Comparison of ENCODE assay signal across 15 cellular contexts in the genomic region with DNA sequence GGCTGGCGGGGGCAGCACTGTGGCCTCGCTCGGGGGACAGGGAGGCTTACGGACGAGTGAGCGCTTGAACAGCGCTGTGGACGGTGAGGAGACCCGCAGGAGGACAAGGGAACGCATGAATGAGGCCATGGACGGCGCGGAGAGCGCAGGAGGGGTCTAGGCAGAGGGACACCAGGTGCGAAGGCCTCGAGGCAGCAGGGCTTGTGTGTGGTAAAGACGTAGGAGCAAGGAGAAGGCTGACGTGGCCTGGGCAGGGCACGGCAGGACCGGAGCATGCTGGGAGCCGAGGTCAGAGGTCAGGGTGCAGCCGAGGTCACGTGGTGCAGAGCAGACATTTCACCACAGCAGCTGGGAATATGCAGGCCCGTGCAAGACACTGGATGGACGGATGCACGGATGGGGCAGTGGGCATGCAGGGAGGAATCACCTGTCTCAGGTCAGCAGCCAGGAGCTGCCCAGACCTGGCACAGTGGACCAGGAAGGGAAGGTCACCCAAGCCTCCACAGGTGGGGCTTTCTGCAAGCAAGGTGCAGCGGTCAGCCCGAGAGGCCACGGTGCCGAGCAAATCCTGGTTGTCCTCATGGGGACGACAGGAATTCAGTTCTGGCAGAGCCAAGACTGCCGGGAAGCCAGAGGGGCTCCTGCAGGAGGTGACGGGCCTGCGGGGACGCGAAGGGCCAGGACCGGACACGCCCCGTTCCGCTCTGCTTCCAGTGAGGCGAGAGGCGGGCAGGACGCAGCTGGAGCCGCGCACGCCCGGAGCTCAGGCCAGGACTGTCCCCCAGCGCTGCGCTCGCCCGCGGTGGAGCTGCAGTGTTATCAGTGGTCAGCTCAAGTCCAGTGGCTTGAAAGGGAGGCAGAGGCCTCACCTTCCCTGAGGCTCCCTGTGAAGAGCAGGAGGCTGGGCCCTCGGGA.
DNase-seq lines count a peak whose midpoint lies in the region; ATAC-seq and TF ChIP-seq lines count a peak whose summit lies in the region.
"Had no signal": no experiment of that assay in that cellular context is flagged by ENCODE, and none has a peak within 500 bp of the region (broad histone marks: within the 10 kb centered on the region; RNA-seq: fewer than 3 reads in every experiment).

No MANE protein-coding gene starts in this region.

- no peak for TF ChIP-seq POLR2A in uterus (IDR thresholded peaks at IDR 0.05)

- H3K9me3 ChIP-seq in right atrium auricular region = no peaks in the 10 kb centered on the region
- H3K9me3 ChIP-seq in uterus = no peaks in the 10 kb centered on the region
- H3K9me3 ChIP-seq: colonic mucosa had no signal

- peaks cover 57% of the 10 kb centered on the region for H3K4me1 Mint-ChIP-seq in central memory CD8-positive, alpha-beta T cell
- H3K4me1 Mint-ChIP-seq in neural crest cell = peaks cover 69% of the 10 kb centered on the region

- H3K27ac ChIP-seq in right atrium auricular region = no peak overlapping the region
- peak overlapping the region; percentile 5 to 37 for H3K27ac ChIP-seq in uterus
- H3K27ac ChIP-seq: colonic mucosa had no signal

- peaks cover 0 to 50% of the 10 kb centered on the region in 2 donors for H3K4me1 ChIP-seq in right atrium auricular region
- H3K4me1 ChIP-seq in uterus = peaks cover 0 to 9% of the 10 kb centered on the region in 2 donors

- no peaks in the 10 kb centered on the region for H3K27me3 Mint-ChIP-seq in central memory CD8-positive, alpha-beta T cell
- H3K27me3 Mint-ChIP-seq in neural crest cell (ENCODE audit: low read depth) = peaks cover 4% of the 10 kb centered on the region

- H3K4me3 ChIP-seq in right atrium auricular region (no peak overlapping the region), uterus (no peak overlapping the region)
- H3K4me3 ChIP-seq: colonic mucosa, smooth muscle cell had no signal

- DNase-seq in Right ventricle myocardium superior (peak; percentile 81), right atrium auricular region (ENCODE audit: low spot score) (no peak), neural crest cell (ENCODE audit: low read depth, low spot score) (no peak), uterus (no peak), NK-92 (lab: John Stamatoyannopoulos, UW; ENCODE audit: unreplicated experiment) (no peak), AG20443 (ENCODE audit: low spot score) (no peak), T-helper 1 cell (no peak)
- DNase-seq in central memory CD8-positive, alpha-beta T cell (ENCODE audit: low spot score in 2 of 2) = no peak
- DNase-seq: activated CD4-positive, alpha-beta T cell treated with anti-CD3 and anti-CD28 coated beads, Interleukin-2, amount 50 U/mL, for 4 hours; colonic mucosa; GOT3; NCI-H1048; PC-3 had no signal

- intact Hi-C loops in Right ventricle myocardium superior (cut with DNase I) (no loop called here), uterus (cut with DNase I; ENCODE audit: low total_unique reads) (no loop called here)

- peak; percentile 20 for ATAC-seq in Right ventricle myocardium superior (ENCODE audit: poor library complexity)
- no peak for ATAC-seq in central memory CD8-positive, alpha-beta T cell (replicated peaks; ENCODE audit: extremely low read depth, poor library complexity, severe bottlenecking)
- ATAC-seq: PC-3 had no signal

- no peak overlapping the region for H3K4me3 Mint-ChIP-seq in central memory CD8-positive, alpha-beta T cell
- peak overlapping the region; percentile 41 for H3K4me3 Mint-ChIP-seq in neural crest cell
- H3K4me3 Mint-ChIP-seq: T-helper 1 cell treated with Interleukin-12 subunit alpha and Interleukin-12 subunit beta and Interleukin-4 antibody, amounts not matched to agents 30 μg/mL and 1 μg/mL, for 36 hours had no signal

- H3K36me3 ChIP-seq in right atrium auricular region (no peaks in the 10 kb centered on the region), uterus (no peaks in the 10 kb centered on the region)
- H3K36me3 ChIP-seq: colonic mucosa had no signal

- no peaks in the 10 kb centered on the region for H3K27me3 ChIP-seq in right atrium auricular region
- H3K27me3 ChIP-seq in uterus = no peaks in the 10 kb centered on the region
- H3K27me3 ChIP-seq: colonic mucosa had no signal

- peaks cover 63% of the 10 kb centered on the region for H3K36me3 Mint-ChIP-seq in central memory CD8-positive, alpha-beta T cell (ENCODE audit: insufficient read depth)
- peaks cover 3% of the 10 kb centered on the region for H3K36me3 Mint-ChIP-seq in neural crest cell (ENCODE audit: low read depth)

- TF ChIP-seq CTCF in right atrium auricular region (IDR thresholded peaks at IDR 0.05) (no peak), neural crest cell (conservative IDR thresholded peaks at IDR 0.05) (no peak), uterus (IDR thresholded peaks at IDR 0.05) (no peak)

- peak overlapping the region; percentile 64 for H3K27ac Mint-ChIP-seq in central memory CD8-positive, alpha-beta T cell (ENCODE audit: low read depth)
- H3K27ac Mint-ChIP-seq in neural crest cell (ENCODE audit: unreplicated experiment) = peak overlapping the region; percentile 97
- H3K27ac Mint-ChIP-seq: T-helper 1 cell treated with Interleukin-12 subunit alpha and Interleukin-12 subunit beta and Interleukin-4 antibody, amounts not matched to agents 30 μg/mL and 1 μg/mL, for 36 hours had no signal

- no peaks in the 10 kb centered on the region for H3K9me3 Mint-ChIP-seq in central memory CD8-positive, alpha-beta T cell
- H3K9me3 Mint-ChIP-seq in neural crest cell = no peaks in the 10 kb centered on the region
- H3K9me3 Mint-ChIP-seq: T-helper 1 cell treated with Interleukin-12 subunit alpha and Interleukin-12 subunit beta and Interleukin-4 antibody, amounts not matched to agents 30 μg/mL and 1 μg/mL, for 36 hours had no signal

Comparison
In these comparisons a context has a peak if more than half of its experiments do, and no peak if none do; other contexts are left out.
1. H3K27ac ChIP-seq: peak in uterus (2 of 2); none in right atrium auricular region (0 of 2).